ENCODE assay signal across 1 cellular context in the genomic region with DNA sequence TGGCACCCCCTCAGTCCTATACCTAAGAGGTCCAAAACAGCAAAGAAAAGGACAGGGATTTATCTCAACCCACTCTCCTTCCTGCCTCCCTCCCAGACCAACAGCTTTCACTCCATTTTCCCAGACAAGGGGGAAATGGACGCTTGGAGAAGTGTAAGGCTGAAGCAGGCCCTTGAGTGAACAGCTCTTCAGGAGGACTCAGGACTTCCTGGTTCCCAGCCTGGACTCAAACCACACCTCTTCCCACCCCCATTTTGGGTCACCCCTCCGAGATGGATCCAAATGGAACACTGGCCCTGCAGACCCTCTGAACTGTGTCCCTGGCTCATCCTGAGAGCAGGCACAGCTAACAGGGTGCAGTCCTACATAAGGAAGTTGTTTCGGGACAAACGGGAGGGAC.
TF ChIP-seq lines count a peak whose summit lies in the region.

No MANE protein-coding gene starts in this region.

TF ChIP-seq in SK-N-SH treated with all-trans-retinoic acid at 6 μM for 48 hours, 23 proteins besides CTCF, POLR2A, EP300 and RAD21 (continued from another document):
- TF ChIP-seq, protein P1, sequence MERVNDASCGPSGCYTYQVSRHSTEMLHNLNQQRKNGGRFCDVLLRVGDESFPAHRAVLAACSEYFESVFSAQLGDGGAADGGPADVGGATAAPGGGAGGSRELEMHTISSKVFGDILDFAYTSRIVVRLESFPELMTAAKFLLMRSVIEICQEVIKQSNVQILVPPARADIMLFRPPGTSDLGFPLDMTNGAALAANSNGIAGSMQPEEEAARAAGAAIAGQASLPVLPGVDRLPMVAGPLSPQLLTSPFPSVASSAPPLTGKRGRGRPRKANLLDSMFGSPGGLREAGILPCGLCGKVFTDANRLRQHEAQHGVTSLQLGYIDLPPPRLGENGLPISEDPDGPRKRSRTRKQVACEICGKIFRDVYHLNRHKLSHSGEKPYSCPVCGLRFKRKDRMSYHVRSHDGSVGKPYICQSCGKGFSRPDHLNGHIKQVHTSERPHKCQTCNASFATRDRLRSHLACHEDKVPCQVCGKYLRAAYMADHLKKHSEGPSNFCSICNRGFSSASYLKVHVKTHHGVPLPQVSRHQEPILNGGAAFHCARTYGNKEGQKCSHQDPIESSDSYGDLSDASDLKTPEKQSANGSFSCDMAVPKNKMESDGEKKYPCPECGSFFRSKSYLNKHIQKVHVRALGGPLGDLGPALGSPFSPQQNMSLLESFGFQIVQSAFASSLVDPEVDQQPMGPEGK (CRISPR knock-in tag; IDR thresholded peaks at IDR 0.05; ENCODE audit: borderline replicate concordance), result no peak
- TF ChIP-seq ZC3H10 (CRISPR knock-in tag; IDR thresholded peaks at IDR 0.05), result no peak
- no peak for TF ChIP-seq ARNTL (CRISPR knock-in tag; IDR thresholded peaks at IDR 0.05; ENCODE audit: borderline replicate concordance, low read depth)
- TF ChIP-seq, protein P2, sequence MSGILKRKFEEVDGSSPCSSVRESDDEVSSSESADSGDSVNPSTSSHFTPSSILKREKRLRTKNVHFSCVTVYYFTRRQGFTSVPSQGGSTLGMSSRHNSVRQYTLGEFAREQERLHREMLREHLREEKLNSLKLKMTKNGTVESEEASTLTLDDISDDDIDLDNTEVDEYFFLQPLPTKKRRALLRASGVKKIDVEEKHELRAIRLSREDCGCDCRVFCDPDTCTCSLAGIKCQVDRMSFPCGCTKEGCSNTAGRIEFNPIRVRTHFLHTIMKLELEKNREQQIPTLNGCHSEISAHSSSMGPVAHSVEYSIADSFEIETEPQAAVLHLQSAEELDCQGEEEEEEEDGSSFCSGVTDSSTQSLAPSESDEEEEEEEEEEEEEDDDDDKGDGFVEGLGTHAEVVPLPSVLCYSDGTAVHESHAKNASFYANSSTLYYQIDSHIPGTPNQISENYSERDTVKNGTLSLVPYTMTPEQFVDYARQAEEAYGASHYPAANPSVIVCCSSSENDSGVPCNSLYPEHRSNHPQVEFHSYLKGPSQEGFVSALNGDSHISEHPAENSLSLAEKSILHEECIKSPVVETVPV (CRISPR knock-in tag; IDR thresholded peaks at IDR 0.05), result no peak
- TF ChIP-seq ZNF8 (CRISPR knock-in tag; IDR thresholded peaks at IDR 0.05), result no peak
- no peak for TF ChIP-seq SNAI2 (CRISPR knock-in tag; IDR thresholded peaks at IDR 0.05)
- no peak for TF ChIP-seq ISL1 (CRISPR knock-in tag; IDR thresholded peaks at IDR 0.05)
TF ChIP-seq in SK-N-SH treated with all-trans-retinoic acid at 6 μM for 48 hours: peak in this region for 0.
